In genomic region chr19:54493967-54494585, GRCh38 we compare ENCODE assay signal across 35 cellular contexts. TPM values are rescaled to one million over a fixed set of nuclear protein-coding genes. Genes with fewer than 3 reads are reported as not detected.
"Had no signal": no experiment of that assay in that cellular context is flagged by ENCODE, and none has a peak within 500 bp of the region (broad histone marks: within the 10 kb centered on the region; RNA-seq: fewer than 3 reads in every experiment).

No MANE protein-coding gene starts in this region.

- H3K9ac ChIP-seq: neural progenitor cell had no signal

- H3K27me3 Mint-ChIP-seq: progenitor cell of endocrine pancreas, type B pancreatic cell had no signal

- H3K4me2 ChIP-seq: hepatocyte, neural progenitor cell, smooth muscle cell had no signal

- H3K4me1 Mint-ChIP-seq: mesothelial cell of epicardium, nephron progenitor cell, neural progenitor cell had no signal

- H3K36me3 Mint-ChIP-seq: naive B cell, natural killer cell, neural progenitor cell, type B pancreatic cell had no signal

- H3K4me3 Mint-ChIP-seq: mesothelial cell of epicardium; naive B cell; natural killer cell; nephron progenitor cell; neural progenitor cell; stimulated activated naive CD8-positive, alpha-beta T cell treated with anti-CD3 and anti-CD28 coated beads, Interleukin-15, Interleukin-2, amounts not matched to agents 100 ng/mL and 50 ng/mL, for 24 hours; type B pancreatic cell had no signal

- H3K36me3 ChIP-seq: left ventricle myocardium inferior, neural progenitor cell, neutrophil, ovary, right atrium auricular region, right lobe of liver, suprapubic skin, thoracic aorta, tibial artery, uterus had no signal

- H3K4me3 ChIP-seq: hepatocyte, left ventricle myocardium inferior, lung, neural progenitor cell, ovary, right atrium auricular region, right lobe of liver, smooth muscle cell, suprapubic skin, thoracic aorta, tibial artery, uterus had no signal

- H3K27ac Mint-ChIP-seq: mesothelial cell of epicardium; nephron progenitor cell; neural progenitor cell; progenitor cell of endocrine pancreas; stimulated activated naive CD8-positive, alpha-beta T cell treated with anti-CD3 and anti-CD28 coated beads, Interleukin-15, Interleukin-2, amounts not matched to agents 100 ng/mL and 50 ng/mL, for 24 hours; type B pancreatic cell had no signal

- H3K27ac ChIP-seq: hepatocyte, left ventricle myocardium inferior, neural progenitor cell, neutrophil, ovary, right atrium auricular region, right lobe of liver, suprapubic skin, thoracic aorta, tibial artery, uterus had no signal

- H3K79me2 ChIP-seq: hepatocyte had no signal

- H3K9me3 ChIP-seq: left ventricle myocardium inferior, neutrophil, ovary, right atrium auricular region, right lobe of liver, suprapubic skin, thoracic aorta, tibial artery, uterus had no signal

- H3K27me3 ChIP-seq: hepatocyte, neural progenitor cell, ovary, right atrium auricular region, right lobe of liver, uterus had no signal

- H3K4me1 ChIP-seq: left ventricle myocardium inferior, neural progenitor cell, right atrium auricular region, right lobe of liver, suprapubic skin, tibial artery, uterus had no signal

- H3K9me3 Mint-ChIP-seq: natural killer cell; stimulated activated naive CD8-positive, alpha-beta T cell treated with anti-CD3 and anti-CD28 coated beads, Interleukin-15, Interleukin-2, amounts not matched to agents 100 ng/mL and 50 ng/mL, for 24 hours had no signal

- H2AFZ ChIP-seq: hepatocyte, neural progenitor cell had no signal

- DNase-seq: islet precursor cell; left ventricle myocardium inferior; mesendoderm; naive B cell; natural killer cell; nephron progenitor cell; occipital lobe; ovary; right lobe of liver; stimulated activated CD4-positive, alpha-beta T cell treated with anti-CD3 and anti-CD28 coated beads, Interleukin-15, amount 100 ng/mL, for 24 hours; stimulated activated CD4-positive, alpha-beta T cell treated with anti-CD3 and anti-CD28 coated beads, Interleukin-2, amount 100 ng/mL, for 24 hours; stimulated activated CD4-positive, alpha-beta T cell treated with anti-CD3 and anti-CD28 coated beads, Interleukin-4, amount 100 ng/mL, for 1 hour; stimulated activated naive CD4-positive, alpha-beta T cell; tibial artery; uterus had no signal

RNA-seq across cellular contexts. Expression of gene LAIR2, which starts 8.6 kb away (rescaled TPM):
- total RNA-seq: hepatocyte, kidney epithelial cell, left ventricle myocardium inferior, lower leg skin, lung, mesothelial cell of epicardium, occipital lobe, ovary, progenitor cell of endocrine pancreas, pulmonary artery endothelial cell, renal cortical epithelial cell, right atrium auricular region, skeletal muscle tissue, smooth muscle cell, subcutaneous adipose tissue, suprapubic skin, thoracic aorta, ureter, uterus had no signal

RNA-seq across cellular contexts. Expression of gene CDC42EP5, which starts 21.0 kb away (rescaled TPM):
- total RNA-seq: mononuclear cell, natural killer cell had no signal
